9 cellular contexts compared by ENCODE assay signal in genomic region chr2:68807821-68808266, GRCh38.
DNase-seq lines count a peak whose midpoint lies in the region; ATAC-seq and TF ChIP-seq lines count a peak whose summit lies in the region.
"Had no signal": no experiment of that assay in that cellular context is flagged by ENCODE, and none has a peak within 500 bp of the region (broad histone marks: within the 10 kb centered on the region; RNA-seq: fewer than 3 reads in every experiment).

No MANE protein-coding gene starts in this region.

- H3K27ac Mint-ChIP-seq in activated T-helper 1 cell treated with anti-CD3 and anti-CD28 coated beads, Interleukin-12 subunit alpha, Interleukin-12 subunit beta, Interleukin-2, Interleukin-4 antibody, amounts not matched to agents 30 ng/mL and 10 ng/mL and 1 ng/mL, durations not matched to agents 14 hours and 24 hours and 36 hours, result peak overlapping the region; percentile 32

- H3K9me3 Mint-ChIP-seq in activated T-helper 1 cell treated with anti-CD3 and anti-CD28 coated beads, Interleukin-12 subunit alpha, Interleukin-12 subunit beta, Interleukin-2, Interleukin-4 antibody, amounts not matched to agents 30 ng/mL and 10 ng/mL and 1 ng/mL, durations not matched to agents 14 hours and 24 hours and 36 hours, result no peaks in the 10 kb centered on the region

- no peak overlapping the region for H2AFZ ChIP-seq in hepatocyte

- DNase-seq in activated gamma-delta T cell treated with Interleukin-2 at 50 U/mL for 16 hours (peak; percentile 18), activated gamma-delta T cell (lab: John Stamatoyannopoulos, UW) (no peak), hepatocyte (ENCODE audit: low spot score) (peak; percentile 18), ureter (ENCODE audit: low spot score) (peak; percentile 83), hypothalamus (lab: John Stamatoyannopoulos, UW) (no peak), GM19240 (ENCODE audit: insufficient read length, low spot score) (no peak)
- DNase-seq in activated T-helper 1 cell treated with anti-CD3 and anti-CD28 coated beads, Interleukin-12 subunit alpha, Interleukin-12 subunit beta, Interleukin-2, Interleukin-4 antibody, amounts not matched to agents 30 ng/mL and 10 ng/mL and 1 ng/mL, durations not matched to agents 14 hours and 24 hours and 36 hours (ENCODE audit: low spot score), result no peak
- DNase-seq: NCI-H2171 treated with DMSO at 0.1 percent for 48 hours had no signal

- H3K4me3 Mint-ChIP-seq in activated T-helper 1 cell treated with anti-CD3 and anti-CD28 coated beads, Interleukin-12 subunit alpha, Interleukin-12 subunit beta, Interleukin-2, Interleukin-4 antibody, amounts not matched to agents 30 ng/mL and 10 ng/mL and 1 ng/mL, durations not matched to agents 14 hours and 24 hours and 36 hours, result no peak overlapping the region

- no peak for ATAC-seq in GM19467 (IDR thresholded peaks at IDR 0.05; ENCODE audit: unreplicated experiment)

- no peaks in the 10 kb centered on the region for H3K27me3 Mint-ChIP-seq in activated T-helper 1 cell treated with anti-CD3 and anti-CD28 coated beads, Interleukin-12 subunit alpha, Interleukin-12 subunit beta, Interleukin-2, Interleukin-4 antibody, amounts not matched to agents 30 ng/mL and 10 ng/mL and 1 ng/mL, durations not matched to agents 14 hours and 24 hours and 36 hours (ENCODE audit: insufficient read depth)

- no peaks in the 10 kb centered on the region for H3K9me3 ChIP-seq in hepatocyte (ENCODE audit: low read depth)

- 47% methylated on average over 6 of the region's 6 CpGs for WGBS in hepatocyte (ENCODE audit: low lambda C conversion rate, missing lambda C conversion rate)

- peaks cover 63% of the 10 kb centered on the region for H3K36me3 Mint-ChIP-seq in activated T-helper 1 cell treated with anti-CD3 and anti-CD28 coated beads, Interleukin-12 subunit alpha, Interleukin-12 subunit beta, Interleukin-2, Interleukin-4 antibody, amounts not matched to agents 30 ng/mL and 10 ng/mL and 1 ng/mL, durations not matched to agents 14 hours and 24 hours and 36 hours (ENCODE audit: low read depth)

- H3K4me1 ChIP-seq in hepatocyte (ENCODE audit: insufficient read depth), result peaks cover 10% of the 10 kb centered on the region

- no peaks in the 10 kb centered on the region for H3K9me2 ChIP-seq in hepatocyte (replicated peaks; ENCODE audit: insufficient read depth)

- no peak overlapping the region for H3K4me3 ChIP-seq in hepatocyte

- H3K4me2 ChIP-seq in hepatocyte, result no peak overlapping the region

- H3K79me2 ChIP-seq in hepatocyte, result no peaks in the 10 kb centered on the region

- no peaks in the 10 kb centered on the region for H3K36me3 ChIP-seq in hepatocyte (replicated peaks; ENCODE audit: insufficient read depth, low read depth)

- H4K20me1 ChIP-seq in hepatocyte (ENCODE audit: insufficient read depth, poor library complexity, severe bottlenecking), result no peaks in the 10 kb centered on the region

- no peak overlapping the region for H3K27ac ChIP-seq in hepatocyte

- peaks cover 28% of the 10 kb centered on the region for H3K4me1 Mint-ChIP-seq in activated T-helper 1 cell treated with anti-CD3 and anti-CD28 coated beads, Interleukin-12 subunit alpha, Interleukin-12 subunit beta, Interleukin-2, Interleukin-4 antibody, amounts not matched to agents 30 ng/mL and 10 ng/mL and 1 ng/mL, durations not matched to agents 14 hours and 24 hours and 36 hours (ENCODE audit: low read depth)

- H3K27me3 ChIP-seq in hepatocyte, result no peaks in the 10 kb centered on the region

- TF ChIP-seq CTCF in hepatocyte (IDR thresholded peaks at IDR 0.05; ENCODE audit: poor library complexity), result no peak

- intact Hi-C loops in activated T-helper 1 cell treated with anti-CD3 and anti-CD28 coated beads, Interleukin-12 subunit alpha, Interleukin-12 subunit beta, Interleukin-2, Interleukin-4 antibody, amounts not matched to agents 30 ng/mL and 10 ng/mL and 1 ng/mL, durations not matched to agents 14 hours and 24 hours and 36 hours (cut with micrococcal nuclease), result no loop called here

Comparison
In these comparisons a context has a peak if more than half of its experiments do, and no peak if none do; other contexts are left out.
1. DNase-seq: peak in activated gamma-delta T cell treated with Interleukin-2 at 50 U/mL for 16 hours (single experiment), hepatocyte (single experiment) and ureter (single experiment); none in activated gamma-delta T cell (single experiment), activated T-helper 1 cell treated with anti-CD3 and anti-CD28 coated beads, Interleukin-12 subunit alpha, Interleukin-12 subunit beta, Interleukin-2, Interleukin-4 antibody, amounts not matched to agents 30 ng/mL and 10 ng/mL and 1 ng/mL, durations not matched to agents 14 hours and 24 hours and 36 hours (single experiment), hypothalamus (0 of 51) and GM19240 (single experiment).